8 cellular contexts compared by ENCODE assay signal in genomic region chr19:48398329-48399235, GRCh38. TPM values are rescaled to one million over a fixed set of nuclear protein-coding genes. Genes with fewer than 3 reads are reported as not detected.
A peak's percentile ranks its signal among the peaks of the same experiment; 100 is the strongest.
DNase-seq lines count a peak whose midpoint lies in the region; ATAC-seq lines count a peak whose summit lies in the region.

No MANE protein-coding gene starts in this region.

- intact Hi-C loops in Right ventricle myocardium inferior (cut with DNase I) = no loop called here

- peak; percentile 77 for DNase-seq in NK-92 treated with Interleukin-12 subunit alpha and Interleukin-12 subunit beta, amount 100 ng/mL, for 24 hours (lab: John Stamatoyannopoulos, UW)
- no peak for DNase-seq in NK-92 (lab: John Stamatoyannopoulos, UW; ENCODE audit: unreplicated experiment)
- DNase-seq in HuH-7.5 (ENCODE audit: low spot score) = peak; percentile 95
- DNase-seq in SK-MEL-5 (ENCODE audit: low read depth, low spot score) = peak; percentile 59
- DNase-seq in activated naive CD4-positive, alpha-beta T cell treated with Interleukin-2 at 50 U/mL for 16 hours = peak; percentile 85
- peak; percentile 92 for DNase-seq in Right ventricle myocardium inferior (ENCODE audit: missing footprints)
- DNase-seq in renal cortical epithelial cell (ENCODE audit: low read depth) = peak; percentile 29

- ATAC-seq in Right ventricle myocardium inferior (peak; percentile 65), HG03457 (IDR thresholded peaks at IDR 0.05; ENCODE audit: unreplicated experiment) (no peak)

- in situ Hi-C loops in SK-MEL-5 (cut with HindIII; ENCODE audit: low pct_unique_long_range_greater_than_20kb, low sequenced_read_pairs) = no loop called here

RNA-seq across cellular contexts. Expression of gene GRIN2D, which starts 5.1 kb away (rescaled TPM):
- total RNA-seq in SK-MEL-5 (2014; rRNA removed; shearing (Covaris generic)) = 0.08 TPM in 1 of 2 replicates, not detected in the other
- polyA plus RNA-seq in SK-MEL-5 (2015; cell fraction: cytosol; rRNA removed) = 0.15 and 0.18 TPM in 2 replicates
- polyA plus RNA-seq in SK-MEL-5 (2015; cell fraction: nucleus; rRNA removed) = 0.20 TPM in 1 of 2 replicates, not detected in the other
- total RNA-seq in Right ventricle myocardium inferior = 0.38 TPM
- total RNA-seq in renal cortical epithelial cell = 0.17 and 0.25 TPM in 2 replicates

RNA-seq across cellular contexts. Expression of gene KDELR1, which starts 7.2 kb away (rescaled TPM):
- total RNA-seq in SK-MEL-5 (2014; rRNA removed; shearing (Covaris generic)) = 82.2 and 97.9 TPM in 2 replicates
- polyA plus RNA-seq in SK-MEL-5 (2015; cell fraction: cytosol; rRNA removed) = 254 and 271 TPM in 2 replicates
- polyA plus RNA-seq in SK-MEL-5 (2015; cell fraction: nucleus; rRNA removed) = 61.3 and 78.6 TPM in 2 replicates
- total RNA-seq in Right ventricle myocardium inferior (73.5 TPM), renal cortical epithelial cell (63.7 and 116 TPM in 2 replicates)

RNA-seq across cellular contexts. Expression of gene SYNGR4, which starts 34.4 kb away (rescaled TPM):
- not detected in 2 replicates for total RNA-seq in SK-MEL-5 (2014; rRNA removed; shearing (Covaris generic))
- polyA plus RNA-seq in SK-MEL-5 (2015; cell fraction: cytosol; rRNA removed) = 0.70 TPM in 1 of 2 replicates, not detected in the other
- polyA plus RNA-seq in SK-MEL-5 (2015; cell fraction: nucleus; rRNA removed) = not detected in 2 replicates
- total RNA-seq in Right ventricle myocardium inferior (not detected), renal cortical epithelial cell (not detected in 2 replicates)

RNA-seq across cellular contexts. Expression of gene TMEM143, which starts 34.8 kb away (rescaled TPM):
- 2.4 and 4.4 TPM in 2 replicates for total RNA-seq in SK-MEL-5 (2014; rRNA removed; shearing (Covaris generic))
- polyA plus RNA-seq in SK-MEL-5 (2015; cell fraction: cytosol; rRNA removed) = 5.3 and 8.7 TPM in 2 replicates
- polyA plus RNA-seq in SK-MEL-5 (2015; cell fraction: nucleus; rRNA removed) = 15.2 and 25.3 TPM in 2 replicates
- 106 TPM for total RNA-seq in Right ventricle myocardium inferior
- 1.9 and 4.9 TPM in 2 replicates for total RNA-seq in renal cortical epithelial cell

RNA-seq across cellular contexts. Expression of gene GRWD1, which starts 47.2 kb away (rescaled TPM):
- 43.7 and 44.4 TPM in 2 replicates for total RNA-seq in SK-MEL-5 (2014; rRNA removed; shearing (Covaris generic))
- polyA plus RNA-seq in SK-MEL-5 (2015; cell fraction: cytosol; rRNA removed) = 58.5 and 60.0 TPM in 2 replicates
- 10.4 and 14.9 TPM in 2 replicates for polyA plus RNA-seq in SK-MEL-5 (2015; cell fraction: nucleus; rRNA removed)
- 17.7 TPM for total RNA-seq in Right ventricle myocardium inferior
- 41.7 and 50.3 TPM in 2 replicates for total RNA-seq in renal cortical epithelial cell
